8 cellular contexts compared by ENCODE assay signal in genomic region chr20:36572701-36573102, GRCh38. TPM values are rescaled to one million over a fixed set of nuclear protein-coding genes. Genes with fewer than 3 reads are reported as not detected.
DNase-seq lines count a peak whose midpoint lies in the region; TF ChIP-seq lines count a peak whose summit lies in the region.

No MANE protein-coding gene starts in this region.

- intact Hi-C loops in posterior vena cava (cut with DNase I) = no loop called here

- CTCF ChIA-PET in HEK293T (lab: Yijun Ruan, JAX) = no interaction called here

- H3K36me3 ChIP-seq in SJCRH30 = no peaks in the 10 kb centered on the region; the same call in 1 of the 2 replicates
- H3K36me3 ChIP-seq in iPS-18a (ENCODE audit: control insufficient read depth, low read depth, low read length) = no peaks in the 10 kb centered on the region

- peak; percentile 33 for DNase-seq in CMK (ENCODE audit: low read depth)
- DNase-seq in HEK293T (ENCODE audit: extremely low spot score) = peak; percentile 30
- DNase-seq in SJCRH30 = no peak
- peak; percentile 47 for DNase-seq in activated naive CD8-positive, alpha-beta T cell treated with anti-CD3 and anti-CD28 coated beads, Interleukin-2, amount 50 U/mL, for 16 hours (ENCODE audit: low read depth, low spot score)
- peak; percentile 28 to 54 for DNase-seq in stimulated activated CD4-positive, alpha-beta T cell treated with anti-CD3 and anti-CD28 coated beads, Interleukin-1b, Interleukin-23, amount 100 ng/mL, for 1 hour (ENCODE audit: low read depth in 2 of 2)
- DNase-seq in superior temporal gyrus (ENCODE audit: extremely low spot score) = no peak
- no peak for DNase-seq in posterior vena cava (ENCODE audit: low spot score)

- POLR2A ChIA-PET in HEK293T (lab: Yijun Ruan, JAX) = interaction anchor here (0.6 to 4.0 kb wide), 7 partner anchors 11 to 32 kb away, joined by 3 to 29 read pairs (median 4); partner anchors contain the start of gene RAB5IF

- H3K9me3 ChIP-seq in SJCRH30 (replicated peaks) (no peaks in the 10 kb centered on the region), iPS-18a (ENCODE audit: control insufficient read depth, low read depth, low read length) (no peaks in the 10 kb centered on the region)

- H3K9ac ChIP-seq in iPS-18a (ENCODE audit: low read length) = peak overlapping the region; percentile 63

- peak overlapping the region; percentile 25; the same call in 1 of the 2 replicates for H3K27ac ChIP-seq in SJCRH30
- peak overlapping the region; percentile 83 for H3K27ac ChIP-seq in iPS-18a (ENCODE audit: low read length)

- H3K27me3 ChIP-seq in SJCRH30 = no peaks in the 10 kb centered on the region
- H3K27me3 ChIP-seq in iPS-18a (ENCODE audit: control insufficient read depth, insufficient read depth, low read length) = no peaks in the 10 kb centered on the region

- H3K4me3 ChIP-seq in SJCRH30 = peak overlapping the region; percentile 96
- H3K4me3 ChIP-seq in iPS-18a (ENCODE audit: low read length) = peak overlapping the region; percentile 73

- H3K4me1 ChIP-seq in SJCRH30 (peaks cover 12% of the 10 kb centered on the region), iPS-18a (ENCODE audit: control insufficient read depth, low read depth, low read length) (peaks cover 42% of the 10 kb centered on the region)

TF ChIP-seq in HEK293T, 16 proteins besides CTCF, POLR2A, EP300 and RAD21:
- peak; percentile 83; the same call in 1 of the 2 replicates for TF ChIP-seq L3MBTL2 (conservative IDR thresholded peaks at IDR 0.05)
- no peak for TF ChIP-seq FOXA1 (IDR thresholded peaks at IDR 0.05)

RNA-seq across cellular contexts. Expression of gene TGIF2, which starts 0.7 kb away (rescaled TPM):
- 71.1 and 75.5 TPM in 2 replicates for total RNA-seq in SJCRH30 (2014; rRNA removed; shearing (Covaris generic))
- 1 to 10 TPM; 5.3 to 7.6 TPM for total RNA-seq in posterior vena cava

RNA-seq across cellular contexts. Expression of gene MYL9, which starts 31.4 kb away (rescaled TPM):
- total RNA-seq in SJCRH30 (2014; rRNA removed; shearing (Covaris generic)) = 0.49 and 0.76 TPM in 2 replicates
- 1,000 to 10,000 TPM; 2,680 to 3,095 TPM for total RNA-seq in posterior vena cava

RNA-seq across cellular contexts. Expression of gene RAB5IF, which starts 32.9 kb away (rescaled TPM):
- 125 and 131 TPM in 2 replicates for total RNA-seq in SJCRH30 (2014; rRNA removed; shearing (Covaris generic))
- total RNA-seq in posterior vena cava = 10 to 100 TPM; 50.0 to 56.0 TPM

Comparison
In these comparisons a context has a peak if more than half of its experiments do, and no peak if none do; other contexts are left out.
1. DNase-seq: peak in CMK (single experiment), HEK293T (single experiment), activated naive CD8-positive, alpha-beta T cell treated with anti-CD3 and anti-CD28 coated beads, Interleukin-2, amount 50 U/mL, for 16 hours (single experiment) and stimulated activated CD4-positive, alpha-beta T cell treated with anti-CD3 and anti-CD28 coated beads, Interleukin-1b, Interleukin-23, amount 100 ng/mL, for 1 hour (2 of 2); none in SJCRH30 (0 of 2), superior temporal gyrus (single experiment) and posterior vena cava (single experiment).
2. RNA of gene MYL9, which starts 31.4 kb away (total RNA-seq): 2,680 to 3,095 TPM in posterior vena cava; 0.49 to 0.76 TPM in SJCRH30; every median in the first group is over 1,000 times any median in the second.